ENCODE assay signal across 8 cellular contexts in the genomic region with DNA sequence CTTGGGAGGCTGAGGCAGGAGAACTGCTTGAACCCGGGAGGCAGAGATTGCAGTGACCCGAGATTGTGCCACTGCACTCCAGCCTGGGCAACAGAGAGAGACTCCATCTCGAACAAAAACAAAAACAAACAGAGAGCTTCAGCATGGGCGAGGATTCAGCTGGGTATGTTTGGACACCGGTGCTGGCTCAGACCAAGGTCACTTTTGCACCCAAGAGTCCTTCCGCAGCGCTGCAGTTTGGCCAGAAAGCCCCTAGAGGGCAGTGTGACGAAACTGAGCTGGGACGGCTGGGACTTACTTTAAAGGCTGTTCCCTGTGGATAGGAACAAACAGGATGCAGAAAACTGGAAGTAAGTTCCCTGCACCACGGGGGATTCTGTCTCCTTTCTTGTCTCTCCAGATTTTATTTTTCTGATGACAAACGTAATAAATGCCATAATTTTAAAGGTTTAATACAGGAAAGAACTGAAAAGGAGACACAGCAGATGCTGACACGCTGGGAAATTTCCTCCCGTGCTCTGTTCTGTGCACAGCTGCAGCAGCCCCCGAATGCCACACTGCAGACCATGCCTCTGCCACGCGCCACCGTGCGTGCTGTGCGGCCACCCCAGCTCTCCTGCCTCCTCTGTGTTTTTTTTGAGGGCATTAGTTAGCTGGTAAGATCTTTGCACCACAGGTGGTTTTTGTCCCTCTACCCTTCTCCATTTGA. TPM values are rescaled to one million over a fixed set of nuclear protein-coding genes. Genes with fewer than 3 reads are reported as not detected.
DNase-seq lines count a peak whose midpoint lies in the region; ATAC-seq and TF ChIP-seq lines count a peak whose summit lies in the region.

No MANE protein-coding gene starts in this region.

- ATAC-seq in body of pancreas (peak; percentile 81), HG03108 (IDR thresholded peaks at IDR 0.05; ENCODE audit: unreplicated experiment) (no peak), HG02973 (IDR thresholded peaks at IDR 0.05; ENCODE audit: unreplicated experiment) (no peak)

- H3K4me3 ChIP-seq in body of pancreas, result no peak overlapping the region
- peak overlapping the region in 2 of 8 donors; percentile 3 to 10 for H3K4me3 ChIP-seq in spleen

- H3K27ac ChIP-seq in body of pancreas (peak overlapping the region in 3 of 4 donors; percentile 55 to 73 (median 65)), spleen (peak overlapping the region in 6 of 8 donors; percentile 62 to 82 (median 66))

- TF ChIP-seq CTCF in GM10248 (IDR thresholded peaks at IDR 0.05; ENCODE audit: control extremely low read depth, extremely low read depth, low read depth, missing control alignments) (peak; percentile 95), body of pancreas (IDR thresholded peaks at IDR 0.05) (peak; percentile 86 to 97 (median 95)), spleen (IDR thresholded peaks at IDR 0.05 in 8 of 11, conservative IDR thresholded peaks at IDR 0.05 in 3 of 11) (peak; percentile 78 to 97 (median 94))

- CTCF ChIA-PET in GM10248 (lab: Yijun Ruan, JAX), result interaction anchor here (0.5 to 5.2 kb wide), 20 partner anchors 10 to 372 kb away, joined by 3 to 49 read pairs (median 4); no protein-coding TSS in a partner anchor

- H3K27me3 ChIP-seq in body of pancreas (no peaks in the 10 kb centered on the region), spleen (replicated peaks in 1 of 7) (no peaks in the 10 kb centered on the region)

- H3K9me3 ChIP-seq in body of pancreas, result no peaks in the 10 kb centered on the region
- no peaks in the 10 kb centered on the region for H3K9me3 ChIP-seq in spleen

- 11 to 21% methylated on average over 19 of the region's 19 CpGs for WGBS in body of pancreas, 2 donors
- WGBS in spleen, 5 donors, result 21 to 33% (median 33%) methylated on average over 19 of the region's 19 CpGs

- intact Hi-C loops in body of pancreas (cut with DNase I), result loop anchor here (5.0 kb wide), 1 partner anchor 101 kb away; no protein-coding TSS in a partner anchor
- intact Hi-C loops in spleen (cut with DNase I; ENCODE audit: low total_unique reads), result no loop called here

- peaks cover 0 to 4% of the 10 kb centered on the region in 2 donors for H3K36me3 ChIP-seq in body of pancreas (replicated peaks in 1 of 2; ENCODE audit: insufficient read depth in 1 of 2, low read depth in 2 of 2)
- peaks cover 0 to 76% (median 19%) of the 10 kb centered on the region in 6 donors for H3K36me3 ChIP-seq in spleen

- DNase-seq in GM10248 (ENCODE audit: extremely low spot score) (peak; percentile 79), NCI-H146 treated with DMSO at 0.1 percent for 48 hours (lab: John Stamatoyannopoulos, UW; ENCODE audit: unreplicated experiment) (peak; percentile 57), T-helper 9 cell (peak; percentile 59), body of pancreas (peak; percentile 90 to 92 (median 91)), iPS-NIHi11 (ENCODE audit: low spot score) (peak; percentile 81), spleen (peak; percentile 91)

- POLR2A ChIA-PET in GM10248 (lab: Yijun Ruan, JAX), result interaction anchor here (0.6 kb wide), 2 partner anchors 98 to 971 kb away, joined by 3 to 4 read pairs; no protein-coding TSS in a partner anchor

- H3K4me1 ChIP-seq in body of pancreas (peaks cover 27% of the 10 kb centered on the region), spleen (peaks cover 4 to 51% (median 32%) of the 10 kb centered on the region in 6 donors)

- TF ChIP-seq POLR2A in body of pancreas (IDR thresholded peaks at IDR 0.05) (no peak), spleen (IDR thresholded peaks at IDR 0.05) (no peak)

RNA-seq across cellular contexts. Expression of a gene that starts 25.2 kb away (rescaled TPM):
- total RNA-seq in body of pancreas (10 to 100 TPM; 28.5 to 55.4 TPM), spleen (10 to 100 TPM; 38.0 to 95.0 (median 60.1) TPM)
- polyA plus RNA-seq in spleen, result 10 to 100 TPM; 13.4 to 26.1 (median 25.0) TPM

RNA-seq across cellular contexts. Expression of a gene that starts 37.2 kb away (rescaled TPM):
- total RNA-seq in body of pancreas, result 1 to 10 TPM; 1.3 to 3.1 TPM
- 10 to 100 TPM in 3 of 7 donors, 1 to 10 TPM in 4; 5.7 to 19.3 (median 9.9) TPM for total RNA-seq in spleen
- 1 to 10 TPM in 1 of 3 donors, under 1 TPM in 2; 0.03 to 3.0 (median 0.09) TPM for polyA plus RNA-seq in spleen

RNA-seq across cellular contexts. Expression of a gene that starts 59.4 kb away (rescaled TPM):
- total RNA-seq in body of pancreas (10 to 100 TPM; 50.1 to 53.7 TPM), spleen (100 to 1,000 TPM; 164 to 333 (median 198) TPM)
- 10 to 100 TPM; 16.3 to 42.2 (median 26.9) TPM for polyA plus RNA-seq in spleen
